11 cellular contexts compared by ENCODE assay signal in genomic region chr20:38843346-38843745, GRCh38. TPM values are rescaled to one million over a fixed set of nuclear protein-coding genes. Genes with fewer than 3 reads are reported as not detected.
DNase-seq lines count a peak whose midpoint lies in the region; ATAC-seq and TF ChIP-seq lines count a peak whose summit lies in the region.
"Had no signal": no experiment of that assay in that cellular context is flagged by ENCODE, and none has a peak within 500 bp of the region (broad histone marks: within the 10 kb centered on the region; RNA-seq: fewer than 3 reads in every experiment).

No MANE protein-coding gene starts in this region.

- H3K4me1 Mint-ChIP-seq in activated B cell treated with CpG ODN at 0.5 μM for 24 hours = peaks cover 94% of the 10 kb centered on the region
- H3K4me1 Mint-ChIP-seq in activated naive CD8-positive, alpha-beta T cell treated with anti-CD3 and anti-CD28 coated beads, Interleukin-2, amount 10 ng/mL, durations not matched to agents 7 days and 5 days = peaks cover 58% of the 10 kb centered on the region

- H3K27me3 ChIP-seq in adrenal gland = no peaks in the 10 kb centered on the region
- H3K27me3 ChIP-seq: gastrocnemius medialis had no signal

- H3K36me3 ChIP-seq in adrenal gland (replicated peaks in 1 of 2) = no peaks in the 10 kb centered on the region
- H3K36me3 ChIP-seq: gastrocnemius medialis, WERI-Rb-1 had no signal

- DNase-seq in activated B cell treated with CpG ODN at 0.5 μM for 24 hours (no peak), RWPE1 (ENCODE audit: low spot score) (no peak), adrenal gland (no peak)
- no peak for DNase-seq in activated naive CD8-positive, alpha-beta T cell treated with anti-CD3 and anti-CD28 coated beads, Interleukin-2, amount 10 ng/mL, durations not matched to agents 7 days and 5 days
- DNase-seq in stimulated activated CD4-positive, alpha-beta T cell treated with anti-CD3 and anti-CD28 coated beads, TNF-alpha, amount 100 ng/mL, for 4 hours (ENCODE audit: low read depth in 3 of 3) = peak in 2 of 3 experiments; percentile 35 to 37
- DNase-seq: gastrocnemius medialis, NCI-H2029 treated with DMSO at 0.1 percent for 48 hours, WERI-Rb-1 had no signal

- WGBS in adrenal gland, 4 donors = 51 to 74% (median 69%) methylated on average over 3 of the region's 3 CpGs

- peak; percentile 24 for ATAC-seq in GM18907 (IDR thresholded peaks at IDR 0.05; ENCODE audit: unreplicated experiment)
- peak; percentile 14 for ATAC-seq in activated B cell treated with CpG ODN at 0.5 μM for 24 hours (ENCODE audit: low read depth)
- no peak for ATAC-seq in activated naive CD8-positive, alpha-beta T cell treated with anti-CD3 and anti-CD28 coated beads, Interleukin-2, amount 10 ng/mL, durations not matched to agents 7 days and 5 days (ENCODE audit: low read depth)
- no peak for ATAC-seq in GM19397 (IDR thresholded peaks at IDR 0.05; ENCODE audit: unreplicated experiment)
- ATAC-seq in HG02852 (IDR thresholded peaks at IDR 0.05; ENCODE audit: unreplicated experiment) = no peak
- ATAC-seq: gastrocnemius medialis had no signal

- no peak for TF ChIP-seq POLR2A in adrenal gland (IDR thresholded peaks at IDR 0.05)

- H3K27me3 Mint-ChIP-seq in activated B cell treated with CpG ODN at 0.5 μM for 24 hours = no peaks in the 10 kb centered on the region
- H3K27me3 Mint-ChIP-seq in activated naive CD8-positive, alpha-beta T cell treated with anti-CD3 and anti-CD28 coated beads, Interleukin-2, amount 10 ng/mL, durations not matched to agents 7 days and 5 days = no peaks in the 10 kb centered on the region

- TF ChIP-seq CTCF in activated B cell treated with CpG ODN at 0.5 μM for 24 hours (IDR thresholded peaks at IDR 0.05) = no peak
- TF ChIP-seq CTCF in RWPE1 (conservative IDR thresholded peaks at IDR 0.05; ENCODE audit: low read depth) = no peak
- TF ChIP-seq CTCF in adrenal gland (IDR thresholded peaks at IDR 0.05) = no peak

- no peaks in the 10 kb centered on the region for H3K9me3 Mint-ChIP-seq in activated B cell treated with CpG ODN at 0.5 μM for 24 hours
- H3K9me3 Mint-ChIP-seq in activated naive CD8-positive, alpha-beta T cell treated with anti-CD3 and anti-CD28 coated beads, Interleukin-2, amount 10 ng/mL, durations not matched to agents 7 days and 5 days = no peaks in the 10 kb centered on the region

- no peak overlapping the region for H3K4me3 ChIP-seq in adrenal gland
- H3K4me3 ChIP-seq: gastrocnemius medialis had no signal

- H3K36me3 Mint-ChIP-seq in activated B cell treated with CpG ODN at 0.5 μM for 24 hours (ENCODE audit: low read depth) = peaks cover 54% of the 10 kb centered on the region
- peaks cover 53% of the 10 kb centered on the region for H3K36me3 Mint-ChIP-seq in activated naive CD8-positive, alpha-beta T cell treated with anti-CD3 and anti-CD28 coated beads, Interleukin-2, amount 10 ng/mL, durations not matched to agents 7 days and 5 days

- peak overlapping the region; percentile 97 for H3K27ac Mint-ChIP-seq in activated B cell treated with CpG ODN at 0.5 μM for 24 hours
- H3K27ac Mint-ChIP-seq in activated naive CD8-positive, alpha-beta T cell treated with anti-CD3 and anti-CD28 coated beads, Interleukin-2, amount 10 ng/mL, durations not matched to agents 7 days and 5 days = peak overlapping the region; percentile 58

- CTCF ChIA-PET in activated B cell treated with CpG ODN at 0.5 μM for 24 hours (lab: Charles Lee) = interaction anchor here (0.9 to 2.2 kb wide), 7 partner anchors 10 to 50 kb away, joined by 3 to 20 read pairs (median 5); partner anchors contain the start of gene PPP1R16B
- CTCF ChIA-PET in RWPE1 (lab: Yijun Ruan, JAX) = interaction anchor here (0.6 to 1.1 kb wide), 2 partner anchors 9 to 72 kb away, joined by 3 to 4 read pairs; no protein-coding TSS in a partner anchor

- H3K27ac ChIP-seq in RWPE1 (no peak overlapping the region), adrenal gland (no peak overlapping the region)
- H3K27ac ChIP-seq: gastrocnemius medialis, WERI-Rb-1 had no signal

- POLR2A ChIA-PET in activated B cell treated with CpG ODN at 0.5 μM for 24 hours (lab: Charles Lee) = interaction anchor here (1.1 to 9.4 kb wide), 16 partner anchors 9 to 119 kb away, joined by 3 to 140 read pairs (median 8); partner anchors contain the start of genes DHX35 and PPP1R16B
- POLR2A ChIA-PET in activated naive CD8-positive, alpha-beta T cell treated with anti-CD3 and anti-CD28 coated beads, Interleukin-2, amount 10 ng/mL, durations not matched to agents 7 days and 5 days (lab: Charles Lee) = interaction anchor here (0.6 to 2.5 kb wide), 4 partner anchors 10 to 119 kb away, joined by 3 to 9 read pairs (median 3); partner anchors contain the start of gene DHX35
- POLR2A ChIA-PET in RWPE1 (lab: Yijun Ruan, JAX; ENCODE audit: low non-redundant PET) = no interaction called here

- peak overlapping the region; percentile 75 for H3K4me3 Mint-ChIP-seq in activated B cell treated with CpG ODN at 0.5 μM for 24 hours
- H3K4me3 Mint-ChIP-seq in activated naive CD8-positive, alpha-beta T cell treated with anti-CD3 and anti-CD28 coated beads, Interleukin-2, amount 10 ng/mL, durations not matched to agents 7 days and 5 days = peak overlapping the region; percentile 72

- no peaks in the 10 kb centered on the region for H3K9me3 ChIP-seq in adrenal gland (replicated peaks in 1 of 3)
- H3K9me3 ChIP-seq: gastrocnemius medialis had no signal

- H3K4me1 ChIP-seq in adrenal gland (replicated peaks in 1 of 2) = peaks cover 0 to 4% of the 10 kb centered on the region in 2 donors
- H3K4me1 ChIP-seq: gastrocnemius medialis had no signal

- intact Hi-C loops in activated B cell treated with CpG ODN at 0.5 μM for 24 hours (cut with micrococcal nuclease) = loop anchor here (2.0 kb wide), 2 partner anchors 17 to 119 kb away; partner anchors contain the start of gene DHX35
- intact Hi-C loops in adrenal gland (cut with DNase I) = no loop called here

RNA-seq across cellular contexts. Expression of gene PPP1R16B, which starts 37.8 kb away (rescaled TPM):
- total RNA-seq in activated B cell treated with CpG ODN at 0.5 μM for 24 hours (98.3 and 99.3 TPM in 2 replicates), adrenal gland (10 to 100 TPM in 6 of 8 donors, 1 to 10 TPM in 2; 6.4 to 18.3 (median 12.0) TPM)
- total RNA-seq in activated naive CD8-positive, alpha-beta T cell treated with anti-CD3 and anti-CD28 coated beads, Interleukin-2, amount 10 ng/mL, durations not matched to agents 7 days and 5 days = 10 to 100 TPM; 72.9 to 73.4 TPM
- 1 to 10 TPM; 1.8 to 6.4 (median 4.2) TPM for polyA plus RNA-seq in adrenal gland

Comparison
In these comparisons a context has a peak if more than half of its experiments do, and no peak if none do; other contexts are left out.
1. ATAC-seq: peak in GM18907 (single experiment) and activated B cell treated with CpG ODN at 0.5 μM for 24 hours (single experiment); none in activated naive CD8-positive, alpha-beta T cell treated with anti-CD3 and anti-CD28 coated beads, Interleukin-2, amount 10 ng/mL, durations not matched to agents 7 days and 5 days (single experiment), GM19397 (single experiment) and HG02852 (single experiment).
2. DNase-seq: peak in stimulated activated CD4-positive, alpha-beta T cell treated with anti-CD3 and anti-CD28 coated beads, TNF-alpha, amount 100 ng/mL, for 4 hours (2 of 3); none in activated B cell treated with CpG ODN at 0.5 μM for 24 hours (single experiment), activated naive CD8-positive, alpha-beta T cell treated with anti-CD3 and anti-CD28 coated beads, Interleukin-2, amount 10 ng/mL, durations not matched to agents 7 days and 5 days (single experiment), RWPE1 (single experiment) and adrenal gland (0 of 7).